Comparison of ENCODE assay signal across 19 cellular contexts in the genomic region with DNA sequence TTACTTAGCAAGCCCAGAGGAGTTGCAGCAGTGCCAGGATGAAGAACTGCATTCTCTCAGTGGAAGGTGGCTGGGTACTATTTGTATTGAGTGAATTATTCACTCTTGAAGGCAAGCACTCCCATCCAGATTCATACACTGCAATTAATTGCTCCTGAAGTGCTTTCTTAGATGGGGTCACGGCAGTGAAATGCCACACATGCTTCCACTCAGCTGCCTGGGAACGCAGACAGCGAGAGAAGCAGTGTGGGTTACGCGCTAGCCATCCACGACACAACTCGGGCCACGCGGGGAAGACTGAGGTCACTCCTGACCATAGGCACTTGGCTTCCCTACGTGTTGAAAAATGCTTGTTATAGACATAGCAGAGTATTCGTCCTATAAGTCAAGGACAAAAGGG. TPM values are rescaled to one million over a fixed set of nuclear protein-coding genes. Genes with fewer than 3 reads are reported as not detected.
"Had no signal": no experiment of that assay in that cellular context is flagged by ENCODE, and none has a peak within 500 bp of the region (broad histone marks: within the 10 kb centered on the region; RNA-seq: fewer than 3 reads in every experiment).

No MANE protein-coding gene starts in this region.

- H3K27ac Mint-ChIP-seq: activated CD4-positive, alpha-beta T cell treated with anti-CD3 and anti-CD28 coated beads, Interleukin-2, amount 10 ng/mL, durations not matched to agents 7 days and 5 days; activated CD8-positive, alpha-beta T cell treated with anti-CD3 and anti-CD28 coated beads, Interleukin-2, amount 10 ng/mL, durations not matched to agents 7 days and 5 days; activated naive CD8-positive, alpha-beta T cell treated with anti-CD3 and anti-CD28 coated beads, Interleukin-2, amount 50 U/mL, for 24 hours; activated T-cell treated with anti-CD3 and anti-CD28 coated beads, Interleukin-2, amount 50 U/mL, for 24 hours; activated T-helper 2 cell treated with anti-CD3 and anti-CD28 coated beads, Interferon-gamma antibody, Interleukin-2, Interleukin-4, amounts not matched to agents 10 μg/mL and 5 μg/mL and 100 μg/mL, durations not matched to agents 14 hours and 24 hours and 36 hours; dendritic cell treated with granulocyte-macrophage colony-stimulating factor and Interleukin-4, amounts not matched to agents 40 ng/mL and 50 ng/mL, for 4 days; natural killer cell; stimulated activated naive CD8-positive, alpha-beta T cell treated with anti-CD3 and anti-CD28 coated beads, Interleukin-15, Interleukin-2, amounts not matched to agents 100 ng/mL and 50 ng/mL, for 24 hours had no signal

- H3K9me3 Mint-ChIP-seq: activated CD4-positive, alpha-beta T cell treated with anti-CD3 and anti-CD28 coated beads, Interleukin-2, amount 10 ng/mL, durations not matched to agents 7 days and 5 days; activated naive CD8-positive, alpha-beta T cell treated with anti-CD3 and anti-CD28 coated beads, Interleukin-2, amount 50 U/mL, for 24 hours; activated T-cell treated with anti-CD3 and anti-CD28 coated beads, Interleukin-2, amount 50 U/mL, for 24 hours; activated T-helper 2 cell treated with anti-CD3 and anti-CD28 coated beads, Interferon-gamma antibody, Interleukin-2, Interleukin-4, amounts not matched to agents 10 μg/mL and 5 μg/mL and 100 μg/mL, durations not matched to agents 14 hours and 24 hours and 36 hours; dendritic cell treated with granulocyte-macrophage colony-stimulating factor and Interleukin-4, amounts not matched to agents 40 ng/mL and 50 ng/mL, for 4 days; natural killer cell; stimulated activated naive CD8-positive, alpha-beta T cell treated with anti-CD3 and anti-CD28 coated beads, Interleukin-15, Interleukin-2, amounts not matched to agents 100 ng/mL and 50 ng/mL, for 24 hours had no signal

- H3K36me3 ChIP-seq: esophagus squamous epithelium, transverse colon had no signal

- H3K4me1 ChIP-seq: esophagus squamous epithelium, parathyroid adenoma, transverse colon had no signal

- H3K9ac ChIP-seq: parathyroid adenoma had no signal

- H3K79me2 ChIP-seq: parathyroid adenoma had no signal

- H3K27me3 ChIP-seq: esophagus squamous epithelium, transverse colon had no signal

- H3K27ac ChIP-seq: esophagus squamous epithelium, parathyroid adenoma, skin epidermis, transverse colon had no signal

- H3K4me1 Mint-ChIP-seq: activated CD4-positive, alpha-beta T cell treated with anti-CD3 and anti-CD28 coated beads, Interleukin-2, amount 10 ng/mL, durations not matched to agents 7 days and 5 days; activated naive CD8-positive, alpha-beta T cell treated with anti-CD3 and anti-CD28 coated beads, Interleukin-2, amount 50 U/mL, for 24 hours; natural killer cell had no signal

- H3K4me3 Mint-ChIP-seq: activated CD4-positive, alpha-beta T cell treated with anti-CD3 and anti-CD28 coated beads, Interleukin-2, amount 10 ng/mL, durations not matched to agents 7 days and 5 days; activated CD8-positive, alpha-beta T cell treated with anti-CD3 and anti-CD28 coated beads, Interleukin-2, amount 10 ng/mL, durations not matched to agents 7 days and 5 days; activated naive CD8-positive, alpha-beta T cell treated with anti-CD3 and anti-CD28 coated beads, Interleukin-2, amount 50 U/mL, for 24 hours; activated T-cell treated with anti-CD3 and anti-CD28 coated beads, Interleukin-2, amount 50 U/mL, for 24 hours; dendritic cell treated with granulocyte-macrophage colony-stimulating factor and Interleukin-4, amounts not matched to agents 40 ng/mL and 50 ng/mL, for 4 days; natural killer cell; stimulated activated naive CD8-positive, alpha-beta T cell treated with anti-CD3 and anti-CD28 coated beads, Interleukin-15, Interleukin-2, amounts not matched to agents 100 ng/mL and 50 ng/mL, for 24 hours had no signal

- H3K36me3 Mint-ChIP-seq: natural killer cell had no signal

- ATAC-seq: activated CD4-positive, CD25-positive, alpha-beta regulatory T cell treated with anti-CD3 and anti-CD28 coated beads, Interleukin-2, amount 50 U/mL, for 24 hours; activated CD8-positive, alpha-beta T cell treated with anti-CD3 and anti-CD28 coated beads, Interleukin-2, amount 10 ng/mL, durations not matched to agents 7 days and 5 days; activated naive CD8-positive, alpha-beta T cell treated with anti-CD3 and anti-CD28 coated beads, Interleukin-2, amount 50 U/mL, for 24 hours; natural killer cell had no signal

- DNase-seq: activated CD4-positive, alpha-beta T cell treated with anti-CD3 and anti-CD28 coated beads, Interleukin-2, amount 10 ng/mL, durations not matched to agents 7 days and 5 days; activated CD8-positive, alpha-beta T cell treated with anti-CD3 and anti-CD28 coated beads, Interleukin-2, amount 10 ng/mL, durations not matched to agents 7 days and 5 days; activated naive CD4-positive, alpha-beta T cell treated with Interleukin-2 at 50 U/mL for 16 hours; activated naive CD8-positive, alpha-beta T cell treated with anti-CD3 and anti-CD28 coated beads, Interleukin-2, amount 50 U/mL, for 24 hours; activated T-cell treated with anti-CD3 and anti-CD28 coated beads, Interleukin-2, amount 50 U/mL, for 24 hours; aorta; effector memory CD4-positive, alpha-beta T cell; esophagus squamous epithelium; hippocampal formation; natural killer cell; T-helper 1 cell; T-helper 9 cell; transverse colon had no signal

- H3K9me3 ChIP-seq: esophagus squamous epithelium, transverse colon had no signal

- H2AFZ ChIP-seq: parathyroid adenoma had no signal

- H3K4me3 ChIP-seq: esophagus squamous epithelium, skin epidermis, transverse colon had no signal

RNA-seq across cellular contexts. Expression of a gene that starts 30.8 kb away (rescaled TPM):
- total RNA-seq: natural killer cell had no signal
